Comparison of ENCODE assay signal across 8 cellular contexts in the genomic region with DNA sequence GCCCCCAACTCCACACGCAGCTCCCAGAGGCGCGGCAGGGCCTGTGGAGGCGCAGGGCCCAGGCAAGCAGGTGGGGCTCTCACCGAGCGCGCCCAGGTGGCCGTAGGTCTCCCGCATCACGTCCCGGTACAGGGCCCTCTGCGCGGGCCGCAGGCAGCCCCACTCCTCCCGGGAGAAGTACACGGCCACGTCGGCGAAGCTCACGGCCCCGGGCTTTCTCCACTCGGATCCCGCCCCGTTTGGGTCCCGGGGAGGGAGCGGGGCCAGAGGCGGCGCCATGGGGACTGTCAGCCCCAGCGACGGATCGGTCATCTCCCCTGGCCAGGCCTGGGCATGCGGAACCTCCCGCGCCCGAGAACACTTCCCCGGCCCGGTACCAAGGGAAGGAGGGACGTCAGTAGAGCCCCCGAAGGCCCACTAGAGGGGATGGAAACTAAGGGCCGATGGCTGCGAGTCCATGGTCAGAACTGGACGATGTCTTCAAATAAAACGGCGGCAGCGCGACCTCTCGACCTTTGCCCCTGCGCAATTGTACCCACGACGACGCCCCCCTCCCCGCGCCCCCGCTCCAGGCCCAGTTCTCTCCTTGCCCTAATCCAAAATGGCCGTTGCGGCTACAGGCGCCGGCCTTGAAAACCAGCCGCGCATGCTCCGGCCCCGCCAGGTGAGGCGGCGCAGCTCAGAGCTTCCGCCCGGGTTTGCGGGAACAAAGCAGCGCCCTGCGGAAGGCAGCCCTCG. TPM values are rescaled to one million over a fixed set of nuclear protein-coding genes. Genes with fewer than 3 reads are reported as not detected.
DNase-seq lines count a peak whose midpoint lies in the region; ATAC-seq and TF ChIP-seq lines count a peak whose summit lies in the region.

A gene (minus strand): TSS at position 491 of the 738 bp plus-strand sequence. CDS start 179 bp downstream, at position 312.

- H3K4me3 ChIP-seq in GM12864 (ENCODE audit: low read depth, low read length) (peak within 1 kb of the TSS; percentile 83), ascending aorta (peak within 1 kb of the TSS; percentile 69 to 93), aorta (ENCODE audit: low read length in 2 of 2) (peak within 1 kb of the TSS; percentile 40 to 80)

- ATAC-seq in HG02763 (IDR thresholded peaks at IDR 0.05; ENCODE audit: unreplicated experiment) (peak; percentile 63), aorta (ENCODE audit: low FRiP score) (peak; percentile 95)

- TF ChIP-seq CTCF in GM12864 (IDR thresholded peaks at IDR 0.05; ENCODE audit: low read depth, low read length, missing control alignments) (no peak), ascending aorta (IDR thresholded peaks at IDR 0.05) (peak in 1 of 3 experiments; percentile 8)

- H3K36me3 ChIP-seq in ascending aorta, result peaks cover 18 to 19% of the 10 kb centered on the region in 2 donors
- H3K36me3 ChIP-seq in aorta (ENCODE audit: control insufficient read depth in 1 of 2, insufficient read depth in 2 of 2, low read length in 1 of 2), result peaks cover 0 to 4% of the 10 kb centered on the region in 2 donors

- H3K27ac ChIP-seq in ascending aorta, result peak within 1 kb of the TSS; percentile 86 to 96
- H3K27ac ChIP-seq in aorta (ENCODE audit: low read depth in 1 of 2, low read length in 2 of 2), result peak within 1 kb of the TSS in 1 of 2 donors; percentile 84

- 0 to 1% methylated on average over 56 to 70 of the region's 70 CpGs for WGBS in aorta, 2 donors

- H3K27me3 ChIP-seq in ascending aorta, result no peaks in the 10 kb centered on the region
- H3K27me3 ChIP-seq in aorta (ENCODE audit: control insufficient read depth in 1 of 2, insufficient read depth in 2 of 2, low read length in 1 of 2), result no peaks in the 10 kb centered on the region

- no peaks in the 10 kb centered on the region for H3K9me3 ChIP-seq in ascending aorta
- H3K9me3 ChIP-seq in aorta (ENCODE audit: control insufficient read depth, low read length), result no peaks in the 10 kb centered on the region

- intact Hi-C loops in ascending aorta (cut with DNase I) (loop anchor here (1.0 to 5.0 kb wide), 7 partner anchors 24 to 124 kb away; a partner anchor contains a TSS), aorta (cut with DNase I) (loop anchor here in 1 of 2 donors (10.0 kb wide), 1 partner anchor 50 kb away; a partner anchor contains a TSS)

- H3K4me1 ChIP-seq in ascending aorta (peaks cover 11 to 12% of the 10 kb centered on the region in 2 donors), aorta (ENCODE audit: control insufficient read depth in 1 of 2, insufficient read depth in 2 of 2, low read length in 2 of 2) (no peaks in the 10 kb centered on the region)

- DNase-seq in GM12864 (ENCODE audit: low read depth) (peak; percentile 61), NCI-H1930 (lab: John Stamatoyannopoulos, UW) (peak; percentile 90 to 95), T-helper 9 cell (peak; percentile 91), ascending aorta (ENCODE audit: low spot score in 2 of 2) (peak; percentile 61 to 95), hepatic stellate cell (ENCODE audit: low spot score) (peak; percentile 82), renal cortical epithelial cell (ENCODE audit: low read depth) (peak; percentile 62), aorta (peak; percentile 94 to 97)

RNA-seq across cellular contexts. Expression of the gene that starts here (rescaled TPM):
- total RNA-seq in ascending aorta (19.6 TPM), renal cortical epithelial cell (7.5 and 11.7 TPM in 2 replicates), aorta (1 to 10 TPM; 9.1 to 9.5 TPM)
- polyA plus RNA-seq in aorta, result 1 to 10 TPM; 5.1 to 8.3 TPM
